Comparison of ENCODE assay signal across 24 cellular contexts in genomic region chr1:69638673-69639072, GRCh38.
"Had no signal": no experiment of that assay in that cellular context is flagged by ENCODE, and none has a peak within 500 bp of the region (broad histone marks: within the 10 kb centered on the region; RNA-seq: fewer than 3 reads in every experiment).

No MANE protein-coding gene starts in this region.

- H3K27ac ChIP-seq: coronary artery, epithelial cell of prostate, esophagus squamous epithelium, gastrocnemius medialis, heart right ventricle, left lung, lower lobe of right lung had no signal

- H3K36me3 ChIP-seq: esophagus squamous epithelium, gastrocnemius medialis, heart right ventricle, left lung, lower lobe of right lung had no signal

- H3K4me1 ChIP-seq: esophagus squamous epithelium, gastrocnemius medialis, heart right ventricle, left lung, lower lobe of right lung had no signal

- H3K4me3 ChIP-seq: coronary artery, esophagus squamous epithelium, gastrocnemius medialis, heart right ventricle, left lung, lower lobe of right lung, mucosa of descending colon had no signal

- H3K27me3 ChIP-seq: esophagus squamous epithelium, gastrocnemius medialis, heart right ventricle, left lung had no signal

- DNase-seq: dermis blood vessel endothelial cell; effector CD8-positive, alpha-beta T cell; effector memory CD8-positive, alpha-beta T cell; endodermal cell; erythroblast; esophagus squamous epithelium; foreskin fibroblast; foreskin melanocyte; gastrocnemius medialis; glutamatergic neuron; head of caudate nucleus; heart right ventricle; hippocampal formation; left cardiac atrium; left lung; left ventricle myocardium superior; lower lobe of right lung; mesenchymal stem cell; mucosa of descending colon; naive B cell; naive thymus-derived CD8-positive, alpha-beta T cell had no signal

- ATAC-seq: effector memory CD8-positive, alpha-beta T cell; esophagus mucosa; gastrocnemius medialis; heart right ventricle; left cardiac atrium; left lung; left ventricle myocardium superior; lower lobe of right lung; mucosa of descending colon; naive thymus-derived CD8-positive, alpha-beta T cell had no signal

- H3K9me3 ChIP-seq: esophagus squamous epithelium, gastrocnemius medialis, left lung, lower lobe of right lung, mucosa of descending colon had no signal
